ENCODE assay signal across 15 cellular contexts in the genomic region with DNA sequence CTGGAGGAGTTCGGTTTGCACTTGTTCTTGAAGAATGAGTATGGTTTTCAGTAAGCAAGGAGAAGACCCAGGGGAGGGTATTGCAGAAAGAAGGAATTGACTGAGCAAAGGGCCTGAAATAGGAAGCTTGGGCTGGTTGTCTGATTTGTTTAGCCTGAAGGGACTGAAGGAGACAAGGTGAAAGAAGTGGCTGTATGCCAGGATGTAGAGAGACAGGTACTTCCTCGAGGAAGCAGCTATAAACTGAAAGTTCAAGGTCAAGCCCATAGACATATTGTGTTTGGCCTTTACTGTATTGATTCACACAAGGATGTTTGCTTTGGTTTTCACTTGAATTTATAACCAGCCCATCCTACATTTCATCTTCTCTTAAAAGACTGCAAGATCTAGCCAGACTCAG.
DNase-seq lines count a peak whose midpoint lies in the region; ATAC-seq and TF ChIP-seq lines count a peak whose summit lies in the region.
"Had no signal": no experiment of that assay in that cellular context is flagged by ENCODE, and none has a peak within 500 bp of the region (broad histone marks: within the 10 kb centered on the region; RNA-seq: fewer than 3 reads in every experiment).

No MANE protein-coding gene starts in this region.

- no peak overlapping the region for H3K27ac ChIP-seq in PC-3 (ENCODE audit: low read length)
- H3K27ac ChIP-seq in CD8-positive, alpha-beta T cell (ENCODE audit: low read depth, low read length): no peak overlapping the region
- H3K27ac ChIP-seq: BLaER1, GM23248 had no signal

- no peaks in the 10 kb centered on the region for H4K20me1 ChIP-seq in PC-3 (ENCODE audit: low read length)

- no peaks in the 10 kb centered on the region for H3K27me3 ChIP-seq in PC-3 (ENCODE audit: low read length)
- no peaks in the 10 kb centered on the region for H3K27me3 ChIP-seq in CD8-positive, alpha-beta T cell (ENCODE audit: insufficient read depth, low read length)
- H3K27me3 ChIP-seq: BLaER1 had no signal

- CTCF ChIA-PET in PC-3 (lab: Charles Lee): no interaction called here
- CTCF ChIA-PET in CD8-positive, alpha-beta T cell (lab: Charles Lee): no interaction called here

- H3K9me2 ChIP-seq in PC-3 (replicated peaks; ENCODE audit: low read length): no peaks in the 10 kb centered on the region

- TF ChIP-seq CTCF in GM12865 (IDR thresholded peaks at IDR 0.05; ENCODE audit: insufficient read depth, low read depth, low read length, missing control alignments): no peak
- no peak for TF ChIP-seq CTCF in PC-3 (conservative IDR thresholded peaks at IDR 0.05; ENCODE audit: low read depth, low read length)
- no peak for TF ChIP-seq CTCF in CD8-positive, alpha-beta T cell (IDR thresholded peaks at IDR 0.05)

- no peaks in the 10 kb centered on the region for H3F3A ChIP-seq in PC-3 (ENCODE audit: low read length, unreplicated experiment)

- no peak overlapping the region for H3K4me2 ChIP-seq in PC-3 (ENCODE audit: low read length)
- H3K4me2 ChIP-seq: BLaER1 had no signal

- ATAC-seq in PC-3 (peak; percentile 42), GM18498 (IDR thresholded peaks at IDR 0.05; ENCODE audit: unreplicated experiment) (no peak)
- ATAC-seq in CD8-positive, alpha-beta T cell: no peak

- H2AFZ ChIP-seq in PC-3 (ENCODE audit: low read length): no peak overlapping the region
- H2AFZ ChIP-seq: GM23248 had no signal

- no peaks in the 10 kb centered on the region for H3K4me1 ChIP-seq in PC-3 (ENCODE audit: insufficient read depth, low read length)
- H3K4me1 ChIP-seq in CD8-positive, alpha-beta T cell (ENCODE audit: insufficient read depth, low read length): peaks cover 10% of the 10 kb centered on the region

- no peak overlapping the region for H3K9ac ChIP-seq in PC-3 (ENCODE audit: low read length)
- H3K9ac ChIP-seq: BLaER1, GM23248 had no signal

- intact Hi-C loops in PC-3 (cut with micrococcal nuclease): no loop called here
- intact Hi-C loops in CD8-positive, alpha-beta T cell (cut with DNase I, micrococcal nuclease): no loop called here

- no peak overlapping the region for H3K4me3 ChIP-seq in GM12865 (ENCODE audit: low read depth, low read length)
- no peak overlapping the region for H3K4me3 ChIP-seq in PC-3 (ENCODE audit: low read length)
- no peak overlapping the region for H3K4me3 ChIP-seq in CD8-positive, alpha-beta T cell (ENCODE audit: low read depth, low read length)
- H3K4me3 ChIP-seq: BLaER1, GM23248 had no signal

- no peaks in the 10 kb centered on the region for H3K9me3 Mint-ChIP-seq in CD8-positive, alpha-beta T cell

- no TSS peak for BruUV-seq in PC-3 (replicated peaks; lab: Mats Ljungman, UMichigan)

- no peaks in the 10 kb centered on the region for H3K36me3 Mint-ChIP-seq in CD8-positive, alpha-beta T cell

- H3K9me3 ChIP-seq in PC-3 (ENCODE audit: low read length): no peaks in the 10 kb centered on the region
- H3K9me3 ChIP-seq in CD8-positive, alpha-beta T cell (ENCODE audit: low read length): no peaks in the 10 kb centered on the region
- H3K9me3 ChIP-seq: BLaER1 had no signal

- no peaks in the 10 kb centered on the region for H3K27me3 Mint-ChIP-seq in CD8-positive, alpha-beta T cell (ENCODE audit: low read depth)

- no peak overlapping the region for H3K27ac Mint-ChIP-seq in CD8-positive, alpha-beta T cell

- DNase-seq in NCI-H2196 (lab: John Stamatoyannopoulos, UW; ENCODE audit: unreplicated experiment) (peak; percentile 14), NCI-H2196 treated with DMSO at 0.1 percent for 48 hours (lab: John Stamatoyannopoulos, UW; ENCODE audit: unreplicated experiment) (no peak), GM12865 (ENCODE audit: low read depth) (peak; percentile 38), PC-3 (peak; percentile 34), mucosa of gallbladder (ENCODE audit: low spot score) (peak; percentile 48), medulla oblongata (ENCODE audit: extremely low spot score) (no peak)
- DNase-seq in CD8-positive, alpha-beta T cell: no peak
- DNase-seq: EL, GM23248, HCEC 1CT, NCI-H187, NCI-H510A treated with DMSO at 0.1 percent for 48 hours, SIG-M5 had no signal

- H3K36me3 ChIP-seq in PC-3 (ENCODE audit: low read depth, low read length): no peaks in the 10 kb centered on the region
- no peaks in the 10 kb centered on the region for H3K36me3 ChIP-seq in CD8-positive, alpha-beta T cell (ENCODE audit: insufficient read depth, low read length)
- H3K36me3 ChIP-seq: BLaER1 had no signal

- H3K4me3 Mint-ChIP-seq in CD8-positive, alpha-beta T cell: no peak overlapping the region

- no peaks in the 10 kb centered on the region for H3K79me2 ChIP-seq in PC-3 (ENCODE audit: low read length)

- POLR2A ChIA-PET in PC-3 (lab: Charles Lee; ENCODE audit: unreplicated experiment): interaction anchor here (0.5 kb wide), 1 partner anchor 34 kb away, joined by 16 read pairs; no protein-coding TSS in a partner anchor
- POLR2A ChIA-PET in CD8-positive, alpha-beta T cell (lab: Charles Lee): no interaction called here

- H3K4me1 Mint-ChIP-seq in CD8-positive, alpha-beta T cell (ENCODE audit: low read depth): peaks cover 26% of the 10 kb centered on the region

Comparison
In these comparisons a context has a peak if more than half of its experiments do, and no peak if none do; other contexts are left out.
1. DNase-seq: peak in NCI-H2196 (single experiment), GM12865 (single experiment), PC-3 (single experiment) and mucosa of gallbladder (single experiment); none in NCI-H2196 treated with DMSO at 0.1 percent for 48 hours (single experiment), medulla oblongata (single experiment) and CD8-positive, alpha-beta T cell (0 of 7).